Comparison of ENCODE assay signal across 20 cellular contexts in genomic region chr16:84579936-84580335, GRCh38. TPM values are rescaled to one million over a fixed set of nuclear protein-coding genes. Genes with fewer than 3 reads are reported as not detected.
A peak's percentile ranks its signal among the peaks of the same experiment; 100 is the strongest.
DNase-seq lines count a peak whose midpoint lies in the region; ATAC-seq and TF ChIP-seq lines count a peak whose summit lies in the region.
"Had no signal": no experiment of that assay in that cellular context is flagged by ENCODE, and none has a peak within 500 bp of the region (broad histone marks: within the 10 kb centered on the region; RNA-seq: fewer than 3 reads in every experiment).

No MANE protein-coding gene starts in this region.

- peak overlapping the region; percentile 81 for H3K27ac Mint-ChIP-seq in CD8-positive, alpha-beta T cell

- peak overlapping the region; percentile 40 for H3K4me3 Mint-ChIP-seq in CD8-positive, alpha-beta T cell
- H3K4me3 Mint-ChIP-seq: activated CD4-positive, alpha-beta T cell treated with anti-CD3 and anti-CD28 coated beads, Interleukin-2, amount 10 ng/mL, durations not matched to agents 7 days and 5 days had no signal

- POLR2A ChIA-PET in CD8-positive, alpha-beta T cell (lab: Charles Lee), result interaction anchor here (0.6 to 1.3 kb wide), 5 partner anchors 9 to 897 kb away, joined by 3 to 4 read pairs (median 3); no protein-coding TSS in a partner anchor

- H3K27ac ChIP-seq in CD8-positive, alpha-beta T cell (ENCODE audit: low read depth, low read length), result no peak overlapping the region
- H3K27ac ChIP-seq in gastroesophageal sphincter, result no peak overlapping the region
- H3K27ac ChIP-seq: GM23248, sigmoid colon, VCaP had no signal

- no peak overlapping the region for H3K4me3 ChIP-seq in CD8-positive, alpha-beta T cell (ENCODE audit: low read depth, low read length)
- no peak overlapping the region for H3K4me3 ChIP-seq in NT2/D1 (ENCODE audit: insufficient read length, low read depth)
- no peak overlapping the region for H3K4me3 ChIP-seq in gastroesophageal sphincter
- H3K4me3 ChIP-seq: GM23248, sigmoid colon had no signal

- TF ChIP-seq CTCF in CD8-positive, alpha-beta T cell (IDR thresholded peaks at IDR 0.05), result no peak
- TF ChIP-seq CTCF in gastroesophageal sphincter (IDR thresholded peaks at IDR 0.05), result no peak

- peaks cover 64% of the 10 kb centered on the region for H3K4me1 Mint-ChIP-seq in CD8-positive, alpha-beta T cell (ENCODE audit: low read depth)

- TF ChIP-seq POLR2A in gastroesophageal sphincter (IDR thresholded peaks at IDR 0.05), result no peak

- 86 to 95% methylated on average over 1 to 5 of the region's 11 CpGs for WGBS in gastroesophageal sphincter (ENCODE audit: low coverage in 1 of 2), 2 donors

- no peaks in the 10 kb centered on the region for H3K9me3 ChIP-seq in CD8-positive, alpha-beta T cell (ENCODE audit: low read length)
- no peaks in the 10 kb centered on the region for H3K9me3 ChIP-seq in NT2/D1 (ENCODE audit: insufficient read depth, low read length)
- H3K9me3 ChIP-seq in gastroesophageal sphincter, result no peaks in the 10 kb centered on the region
- H3K9me3 ChIP-seq: sigmoid colon, SK-N-SH had no signal

- peak overlapping the region; percentile 6 for H3K9ac ChIP-seq in NT2/D1 (ENCODE audit: insufficient read length, low read depth)
- H3K9ac ChIP-seq: GM23248, SK-N-SH had no signal

- H3K27me3 Mint-ChIP-seq in CD8-positive, alpha-beta T cell (ENCODE audit: low read depth), result no peaks in the 10 kb centered on the region
- H3K27me3 Mint-ChIP-seq: activated CD4-positive, alpha-beta T cell treated with anti-CD3 and anti-CD28 coated beads, Interleukin-2, amount 10 ng/mL, durations not matched to agents 7 days and 5 days had no signal

- CTCF ChIA-PET in CD8-positive, alpha-beta T cell (lab: Charles Lee), result interaction anchor here (0.9 to 2.7 kb wide), 4 partner anchors 17 to 69 kb away, joined by 3 to 5 read pairs (median 4); no protein-coding TSS in a partner anchor

- no peaks in the 10 kb centered on the region for H3K27me3 ChIP-seq in CD8-positive, alpha-beta T cell (ENCODE audit: insufficient read depth, low read length)
- no peaks in the 10 kb centered on the region for H3K27me3 ChIP-seq in NT2/D1 (ENCODE audit: insufficient read depth, insufficient read length)
- H3K27me3 ChIP-seq in gastroesophageal sphincter, result no peaks in the 10 kb centered on the region
- H3K27me3 ChIP-seq: sigmoid colon had no signal

- no peak for DNase-seq in CD8-positive, alpha-beta T cell
- DNase-seq in NT2/D1 (ENCODE audit: low read depth, low spot score) (no peak), glomerular visceral epithelial cell (ENCODE audit: extremely low spot score) (peak; percentile 20), renal cortical epithelial cell (ENCODE audit: low read depth) (peak; percentile 58), T-helper 9 cell (no peak), cortex of kidney (lab: John Stamatoyannopoulos, UW) (no peak)
- DNase-seq: activated CD4-positive, alpha-beta T cell treated with anti-CD3 and anti-CD28 coated beads, Interleukin-2, amount 10 ng/mL, durations not matched to agents 7 days and 5 days; activated CD8-positive, alpha-beta memory T cell treated with anti-CD3 and anti-CD28 coated beads, Interleukin-2, amount 50 U/mL, for 48 hours; activated gamma-delta T cell treated with Interleukin-2 at 50 U/mL for 16 hours; amniotic stem cell; DMS79 treated with DMSO at 0.1 percent for 48 hours; GM23248; IMR-90; kidney; mammary epithelial cell; NCI-H1417; sigmoid colon; SK-N-SH had no signal

- peaks cover 69% of the 10 kb centered on the region for H3K36me3 Mint-ChIP-seq in CD8-positive, alpha-beta T cell

- H3K9me3 Mint-ChIP-seq in CD8-positive, alpha-beta T cell, result no peaks in the 10 kb centered on the region
- H3K9me3 Mint-ChIP-seq: activated CD4-positive, alpha-beta T cell treated with anti-CD3 and anti-CD28 coated beads, Interleukin-2, amount 10 ng/mL, durations not matched to agents 7 days and 5 days had no signal

- peaks cover 13% of the 10 kb centered on the region for H3K4me1 ChIP-seq in CD8-positive, alpha-beta T cell (ENCODE audit: insufficient read depth, low read length)
- H3K4me1 ChIP-seq in NT2/D1 (ENCODE audit: insufficient read depth, insufficient read length), result peaks cover 6% of the 10 kb centered on the region
- no peaks in the 10 kb centered on the region for H3K4me1 ChIP-seq in gastroesophageal sphincter

- TF ChIP-seq EP300 in gastroesophageal sphincter (IDR thresholded peaks at IDR 0.05), result no peak

- H3K36me3 ChIP-seq in CD8-positive, alpha-beta T cell (ENCODE audit: insufficient read depth, low read length), result peaks cover 21% of the 10 kb centered on the region
- peaks cover 84% of the 10 kb centered on the region for H3K36me3 ChIP-seq in NT2/D1 (ENCODE audit: insufficient read depth, insufficient read length, low read length)
- H3K36me3 ChIP-seq in gastroesophageal sphincter, result no peaks in the 10 kb centered on the region
- H3K36me3 ChIP-seq: sigmoid colon had no signal

- intact Hi-C loops in CD8-positive, alpha-beta T cell (cut with DNase I, micrococcal nuclease), result no loop called here

- ATAC-seq in CD8-positive, alpha-beta T cell, result no peak
- ATAC-seq in gastroesophageal sphincter, result no peak

RNA-seq across cellular contexts. Expression of gene COTL1, which starts 37.9 kb away (rescaled TPM):
- total RNA-seq in CD8-positive, alpha-beta T cell, result 100 to 1,000 TPM; 194 to 199 TPM
- 100 and 192 TPM in 2 replicates for total RNA-seq in renal cortical epithelial cell
- total RNA-seq in gastroesophageal sphincter, result 10 to 100 TPM; 13.1 to 46.2 (median 37.3) TPM

Comparison
In these comparisons a context has a peak if more than half of its experiments do, and no peak if none do; other contexts are left out.
1. DNase-seq: peak in glomerular visceral epithelial cell (single experiment) and renal cortical epithelial cell (single experiment); none in CD8-positive, alpha-beta T cell (0 of 7), NT2/D1 (single experiment), T-helper 9 cell (single experiment) and cortex of kidney (single experiment).